Comparison of ENCODE assay signal across 8 cellular contexts in genomic region chr12:123633379-123634141, GRCh38. TPM values are rescaled to one million over a fixed set of nuclear protein-coding genes. Genes with fewer than 3 reads are reported as not detected.
DNase-seq lines count a peak whose midpoint lies in the region; ATAC-seq, FAIRE-seq and TF ChIP-seq lines count a peak whose summit lies in the region.

EIF2B1 (minus strand) TSS chr12:123633686; CDS start chr12:123633557, 129 bp downstream.
GTF2H3 (plus strand) TSS chr12:123633829; CDS start chr12:123633860, 31 bp downstream.

- FAIRE-seq in urothelium cell line (lab: Jason Lieb, UNC), result peak; percentile 83

- intact Hi-C loops in left ventricle myocardium superior (cut with micrococcal nuclease), result no loop called here
- intact Hi-C loops in psoas muscle (cut with DNase I), result loop anchor here in 1 of 2 donors (10.0 kb wide), 1 partner anchor 351 kb away; no protein-coding TSS in a partner anchor

- H3K4me1 ChIP-seq in psoas muscle, result peaks cover 9% of the 10 kb centered on the region

- peak within 1 kb of the TSS; percentile 88 for H3K4me3 ChIP-seq in psoas muscle

- H3K9me3 ChIP-seq in psoas muscle, result no peaks in the 10 kb centered on the region

- WGBS in psoas muscle, 3 donors, result 0% methylated on average over 50 to 52 of the region's 52 CpGs

- H3K27me3 ChIP-seq in psoas muscle (ENCODE audit: insufficient read depth in 3 of 3, low read length in 2 of 3), result no peaks in the 10 kb centered on the region

- peaks cover 5 to 37% of the 10 kb centered on the region in 2 donors for H3K36me3 ChIP-seq in psoas muscle (ENCODE audit: insufficient read depth in 1 of 2, low read depth in 1 of 2)

- DNase-seq in NCI-H187 (lab: John Stamatoyannopoulos, UW) (peak; percentile 94 to 95), T-helper 2 cell (peak; percentile 91 to 99 (median 95)), left ventricle myocardium superior (peak; percentile 98), psoas muscle (peak; percentile 96 to 98), urothelium cell line (ENCODE audit: low spot score) (peak; percentile 99)

- peak within 1 kb of the TSS; percentile 76 for H3K27ac ChIP-seq in angular gyrus (ENCODE audit: low read depth, low read length)
- H3K27ac ChIP-seq in psoas muscle, result peak within 1 kb of the TSS; percentile 88

- TF ChIP-seq CTCF in psoas muscle (IDR thresholded peaks at IDR 0.05), result no peak

- ATAC-seq in GM18498 (IDR thresholded peaks at IDR 0.05; ENCODE audit: unreplicated experiment) (peak; percentile 97), HG02938 (IDR thresholded peaks at IDR 0.05; ENCODE audit: unreplicated experiment) (peak; percentile 96), left ventricle myocardium superior (peak; percentile 99), psoas muscle (peak; percentile 99 to 100 (median 100))

RNA-seq across cellular contexts. Expression of gene EIF2B1, which starts in this region (rescaled TPM):
- total RNA-seq in left ventricle myocardium superior (27.5 TPM), psoas muscle (10 to 100 TPM; 37.3 to 42.7 (median 40.1) TPM)
- polyA plus RNA-seq in psoas muscle, result 10 to 100 TPM; 27.4 to 48.2 (median 38.4) TPM

RNA-seq across cellular contexts. Expression of gene GTF2H3, which starts in this region (rescaled TPM):
- total RNA-seq in left ventricle myocardium superior (12.2 TPM), psoas muscle (10 to 100 TPM; 10.7 to 18.5 (median 16.9) TPM)
- 10 to 100 TPM in 2 of 3 donors, 1 to 10 TPM in 1; 5.2 to 24.2 (median 12.3) TPM for polyA plus RNA-seq in psoas muscle

Comparison
In these comparisons a context has a peak if more than half of its experiments do, and no peak if none do; other contexts are left out.
1. Peak in every context shown above with its lines: DNase-seq, ATAC-seq, H3K4me3 ChIP-seq and H3K27ac ChIP-seq.